In the genomic region with DNA sequence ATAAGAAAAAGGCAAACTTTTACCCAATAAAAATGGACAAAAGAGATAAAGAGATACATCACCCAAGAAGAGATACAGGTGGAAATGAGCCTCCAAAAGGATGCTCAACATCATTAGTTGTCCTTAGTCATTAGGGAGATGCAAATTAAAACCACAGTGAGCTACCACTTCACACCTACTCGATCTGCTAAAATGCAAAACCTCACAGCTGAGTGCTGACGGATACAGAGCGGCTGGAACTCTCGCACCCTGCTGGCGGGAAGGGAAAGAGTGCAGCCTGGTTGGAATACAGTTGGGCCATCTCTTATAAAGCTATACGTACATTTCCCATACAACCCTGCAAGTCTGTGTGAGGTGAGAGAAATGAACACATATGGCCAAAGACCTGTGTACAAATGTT, we compare ENCODE assay signal across 22 cellular contexts.
DNase-seq lines count a peak whose midpoint lies in the region; ATAC-seq and TF ChIP-seq lines count a peak whose summit lies in the region.
"Had no signal": no experiment of that assay in that cellular context is flagged by ENCODE, and none has a peak within 500 bp of the region (broad histone marks: within the 10 kb centered on the region; RNA-seq: fewer than 3 reads in every experiment).

No MANE protein-coding gene starts in this region.

- H3K36me3 Mint-ChIP-seq in H9 (ENCODE audit: insufficient read depth in 1 of 3, low read depth in 3 of 3) (no peaks in the 10 kb centered on the region), endodermal cell (ENCODE audit: low read depth) (no peaks in the 10 kb centered on the region), progenitor cell of endocrine pancreas (ENCODE audit: insufficient read depth) (no peaks in the 10 kb centered on the region), T-cell (no peaks in the 10 kb centered on the region)
- H3K36me3 Mint-ChIP-seq: CD8-positive, alpha-beta memory T cell had no signal

- no peak overlapping the region for H3K56ac ChIP-seq in H9 (ENCODE audit: insufficient read length, low read depth, low read length)

- no peak overlapping the region for H2BK5ac ChIP-seq in H9 (ENCODE audit: insufficient read length, low read length)

- no peaks in the 10 kb centered on the region for H3K36me3 ChIP-seq in endodermal cell (ENCODE audit: control insufficient read depth, insufficient read depth, low read length)
- H3K36me3 ChIP-seq: gastroesophageal sphincter, thyroid gland had no signal

- H3K79me1 ChIP-seq in H9 (ENCODE audit: insufficient read depth, low read depth, low read length, poor library complexity, severe bottlenecking), result no peaks in the 10 kb centered on the region

- H3K4me1 ChIP-seq in H9 (ENCODE audit: insufficient read depth, low read length) (no peaks in the 10 kb centered on the region), endodermal cell (ENCODE audit: control insufficient read depth, insufficient read depth, low read length) (no peaks in the 10 kb centered on the region)
- H3K4me1 ChIP-seq: gastroesophageal sphincter, thyroid gland had no signal

- peaks cover 9 to 28% of the 10 kb centered on the region in 2 experiments for H3K4me1 Mint-ChIP-seq in H9
- peaks cover 18% of the 10 kb centered on the region for H3K4me1 Mint-ChIP-seq in endodermal cell
- H3K4me1 Mint-ChIP-seq in progenitor cell of endocrine pancreas (ENCODE audit: low read depth), result no peaks in the 10 kb centered on the region
- H3K4me1 Mint-ChIP-seq in T-cell, result no peaks in the 10 kb centered on the region
- H3K4me1 Mint-ChIP-seq: CD8-positive, alpha-beta memory T cell had no signal

- H3K27ac Mint-ChIP-seq in H9 (no peak overlapping the region), endodermal cell (no peak overlapping the region), progenitor cell of endocrine pancreas (no peak overlapping the region), T-cell (no peak overlapping the region)
- H3K27ac Mint-ChIP-seq: CD8-positive, alpha-beta memory T cell had no signal

- H3K4me3 Mint-ChIP-seq in H9 (no peak overlapping the region), endodermal cell (no peak overlapping the region), progenitor cell of endocrine pancreas (ENCODE audit: low read depth) (no peak overlapping the region), T-cell (no peak overlapping the region)
- H3K4me3 Mint-ChIP-seq: activated T-cell treated with anti-CD3 and anti-CD28 coated beads, Interleukin-2, amount 50 U/mL, for 4 hours had no signal

- DNase-seq in H9 (peak; percentile 51), NCI-H526 treated with DMSO at 0.1 percent for 48 hours (lab: John Stamatoyannopoulos, UW) (peak; percentile 51), endodermal cell (peak; percentile 90), progenitor cell of endocrine pancreas (ENCODE audit: low spot score, unreplicated experiment) (no peak), SW 1271 (lab: John Stamatoyannopoulos, UW) (no peak), T-cell (no peak)
- no peak for DNase-seq in activated CD4-positive, alpha-beta T cell treated with anti-CD3 and anti-CD28 coated beads for 4 hours
- DNase-seq: activated CD8-positive, alpha-beta memory T cell treated with anti-CD3 and anti-CD28 coated beads for 24 hours; activated naive CD4-positive, alpha-beta T cell treated with Interleukin-2 at 50 U/mL for 16 hours; activated T-cell treated with anti-CD3 and anti-CD28 coated beads, Interleukin-2, amount 50 U/mL, for 4 hours; AML-193; amniotic stem cell; CD8-positive, alpha-beta memory T cell; central memory CD4-positive, alpha-beta T cell; DMS53; GF-D8; kidney; NCI-H2171 treated with DMSO at 0.1 percent for 48 hours; stimulated activated CD4-positive, alpha-beta T cell treated with anti-CD3 and anti-CD28 coated beads, Interleukin-4, amount 100 ng/mL, for 24 hours; stimulated activated naive CD8-positive, alpha-beta T cell treated with anti-CD3 and anti-CD28 coated beads, Interleukin-15, Interleukin-2, amounts not matched to agents 100 U/mL and 50 U/mL, for 24 hours; thyroid gland had no signal

- H3K27me3 Mint-ChIP-seq in H9 (ENCODE audit: low read depth), result peaks cover 11% of the 10 kb centered on the region
- H3K27me3 Mint-ChIP-seq in endodermal cell (ENCODE audit: insufficient read depth), result peaks cover 96% of the 10 kb centered on the region
- H3K27me3 Mint-ChIP-seq in progenitor cell of endocrine pancreas, result peaks cover 65% of the 10 kb centered on the region
- peaks cover 19 to 22% of the 10 kb centered on the region in 2 donors for H3K27me3 Mint-ChIP-seq in T-cell

- H3K27me3 ChIP-seq in H9 (ENCODE audit: insufficient read depth, low read length) (no peaks in the 10 kb centered on the region), endodermal cell (ENCODE audit: control insufficient read depth, insufficient read depth, low read length, poor library complexity, severe bottlenecking) (peaks cover 42% of the 10 kb centered on the region)
- H3K27me3 ChIP-seq: thyroid gland had no signal

- no peak overlapping the region for H3T11ph ChIP-seq in H9 (ENCODE audit: low read length)

- POLR2A ChIA-PET in T-cell (lab: Charles Lee), result no interaction called here

- H3K4ac ChIP-seq in H9 (ENCODE audit: low read depth, low read length), result no peak overlapping the region

- H4K5ac ChIP-seq in H9 (ENCODE audit: insufficient read length, low read depth, low read length), result no peak overlapping the region

- no peak overlapping the region for H2BK15ac ChIP-seq in H9 (ENCODE audit: low read depth, low read length)

- H3K79me2 ChIP-seq in H9 (ENCODE audit: insufficient read depth, low read length), result no peaks in the 10 kb centered on the region

- TF ChIP-seq CTCF in H9 (conservative IDR thresholded peaks at IDR 0.05) (peak; percentile 52; the same call in 2 of the 3 replicates), endodermal cell (conservative IDR thresholded peaks at IDR 0.05) (peak; percentile 72), progenitor cell of endocrine pancreas (IDR thresholded peaks at IDR 0.05; ENCODE audit: unreplicated experiment) (peak; percentile 30)

- no peaks in the 10 kb centered on the region for H3K9me3 Mint-ChIP-seq in H9
- no peaks in the 10 kb centered on the region for H3K9me3 Mint-ChIP-seq in endodermal cell
- H3K9me3 Mint-ChIP-seq in progenitor cell of endocrine pancreas (ENCODE audit: low read depth), result no peaks in the 10 kb centered on the region
- no peaks in the 10 kb centered on the region for H3K9me3 Mint-ChIP-seq in T-cell
- H3K9me3 Mint-ChIP-seq: activated T-cell treated with anti-CD3 and anti-CD28 coated beads, Interleukin-2, amount 50 U/mL, for 4 hours had no signal

- ATAC-seq in T-cell (replicated peaks in 1 of 4), result no peak
- ATAC-seq: activated T-cell treated with anti-CD3 and anti-CD28 coated beads, Interleukin-2, amount 50 U/mL, for 4 hours; gastroesophageal sphincter; stimulated activated naive CD8-positive, alpha-beta T cell treated with anti-CD3 and anti-CD28 coated beads, Interleukin-15, Interleukin-2, amounts not matched to agents 100 U/mL and 50 U/mL, for 24 hours had no signal

- H4K20me1 ChIP-seq in H9 (ENCODE audit: control insufficient read depth, insufficient read depth, insufficient read length), result no peaks in the 10 kb centered on the region

- H3K27ac ChIP-seq in H9 (ENCODE audit: insufficient read length, low read depth, low read length) (no peak overlapping the region), endodermal cell (ENCODE audit: low read depth, low read length) (no peak overlapping the region)
- H3K27ac ChIP-seq: gastroesophageal sphincter, thyroid gland had no signal

- no peak overlapping the region for H3K4me3 ChIP-seq in endodermal cell (ENCODE audit: low read length)
- H3K4me3 ChIP-seq: gastroesophageal sphincter, thyroid gland had no signal

- H3K23ac ChIP-seq in H9 (ENCODE audit: insufficient read length, low read depth, low read length), result no peak overlapping the region

- CTCF ChIA-PET in T-cell (lab: Charles Lee), result no interaction called here

- no peak overlapping the region for H2BK12ac ChIP-seq in H9 (ENCODE audit: insufficient read length, low read depth, low read length)

- no peak overlapping the region for H4K8ac ChIP-seq in H9 (replicated peaks; ENCODE audit: insufficient read length, low read depth, low read length)

- H3K18ac ChIP-seq in H9 (ENCODE audit: insufficient read length, low read depth, low read length), result no peak overlapping the region

- H2AFZ ChIP-seq in H9 (ENCODE audit: low read length), result no peak overlapping the region

- H3K9me3 ChIP-seq in H9 (ENCODE audit: control insufficient read depth, low read depth, low read length), result no peaks in the 10 kb centered on the region
- no peaks in the 10 kb centered on the region for H3K9me3 ChIP-seq in endodermal cell (ENCODE audit: control insufficient read depth, low read length)
- H3K9me3 ChIP-seq: gastroesophageal sphincter, thyroid gland had no signal

- no peak overlapping the region for H4K91ac ChIP-seq in H9 (ENCODE audit: insufficient read length, low read depth, low read length)

- no peak overlapping the region for H2AK5ac ChIP-seq in H9 (ENCODE audit: insufficient read length, low read length)

- WGBS in H9 (ENCODE audit: extremely low coverage, insufficient read length, low lambda C conversion rate), result no CpG with 5 or more reads among the region's 6 CpGs
- WGBS in endodermal cell (ENCODE audit: insufficient coverage in 1 of 2, insufficient read length in 1 of 2), 2 experiments, result 30% methylated on average over 6 of the region's 6 CpGs; no CpG with 5 or more reads in 1 of the 2 experiments

- H3K14ac ChIP-seq in H9 (ENCODE audit: insufficient read depth, low read length), result no peak overlapping the region

- H3K4me2 ChIP-seq in H9 (ENCODE audit: insufficient read depth, insufficient read length, low read length), result no peak overlapping the region

- H3K9ac ChIP-seq in H9 (ENCODE audit: extremely low read depth, insufficient read length, low read length) (no peak overlapping the region), endodermal cell (ENCODE audit: extremely low read depth, low read length, poor library complexity, severe bottlenecking) (no peak overlapping the region)

- no peaks in the 10 kb centered on the region for H3K23me2 ChIP-seq in H9 (ENCODE audit: insufficient read length, low read depth, low read length, poor library complexity, severe bottlenecking)

- no peak overlapping the region for H2BK120ac ChIP-seq in H9 (ENCODE audit: low read depth, low read length, poor library complexity, severe bottlenecking)

- no peak overlapping the region for H2BK20ac ChIP-seq in H9 (ENCODE audit: low read depth, low read length, poor library complexity, severe bottlenecking)

Comparison
In these comparisons a context has a peak if more than half of its experiments do, and no peak if none do; other contexts are left out.
1. DNase-seq: peak in H9 (single experiment), NCI-H526 treated with DMSO at 0.1 percent for 48 hours (single experiment) and endodermal cell (single experiment); none in progenitor cell of endocrine pancreas (single experiment), SW 1271 (0 of 2), activated CD4-positive, alpha-beta T cell treated with anti-CD3 and anti-CD28 coated beads for 4 hours (0 of 2) and T-cell (0 of 34).
2. Peak in every context shown above with its lines, with median percentiles within 50 percentile points of each other: CTCF ChIP-seq.